In genomic region chr5:134123360-134123759, GRCh38 we compare ENCODE assay signal across 19 cellular contexts. TPM values are rescaled to one million over a fixed set of nuclear protein-coding genes. Genes with fewer than 3 reads are reported as not detected.
A peak's percentile ranks its signal among the peaks of the same experiment; 100 is the strongest.
DNase-seq lines count a peak whose midpoint lies in the region; ATAC-seq and TF ChIP-seq lines count a peak whose summit lies in the region.
"Had no signal": no experiment of that assay in that cellular context is flagged by ENCODE, and none has a peak within 500 bp of the region (broad histone marks: within the 10 kb centered on the region; RNA-seq: fewer than 3 reads in every experiment).

No MANE protein-coding gene starts in this region.

- TF ChIP-seq POLR2A in tibial nerve (IDR thresholded peaks at IDR 0.05), result no peak

- no peaks in the 10 kb centered on the region for H3K9me3 ChIP-seq in tibial nerve
- H3K9me3 ChIP-seq: left lung, neutrophil, thyroid gland had no signal

- H3K27me3 ChIP-seq in tibial nerve, result no peaks in the 10 kb centered on the region
- H3K27me3 ChIP-seq: left lung, thyroid gland had no signal

- H3K36me3 Mint-ChIP-seq in natural killer cell (no peaks in the 10 kb centered on the region), T-cell (peaks cover 60% of the 10 kb centered on the region), chondrocyte (ENCODE audit: low read depth) (peaks cover 2% of the 10 kb centered on the region)
- no peaks in the 10 kb centered on the region for H3K36me3 Mint-ChIP-seq in natural killer cell treated with Interleukin-12 subunit alpha and Interleukin-12 subunit beta and Interleukin-15 and Interleukin-18, amount 100 ng/mL, for 72 hours

- no peak for TF ChIP-seq CTCF in natural killer cell (IDR thresholded peaks at IDR 0.05)
- TF ChIP-seq CTCF in chondrocyte (IDR thresholded peaks at IDR 0.05), result no peak
- TF ChIP-seq CTCF in tibial nerve (IDR thresholded peaks at IDR 0.05), result no peak

- H3K4me3 ChIP-seq in tibial nerve, result no peak overlapping the region
- H3K4me3 ChIP-seq: GM23338, left lung, thyroid gland had no signal

- ATAC-seq in natural killer cell, result no peak
- ATAC-seq in natural killer cell treated with Interleukin-12 subunit alpha and Interleukin-12 subunit beta and Interleukin-15 and Interleukin-18, amount 100 ng/mL, for 72 hours, result no peak
- no peak for ATAC-seq in T-cell (replicated peaks in 1 of 4)
- ATAC-seq in GM21619 (IDR thresholded peaks at IDR 0.05; ENCODE audit: unreplicated experiment), result no peak
- ATAC-seq: GM23338, left lung had no signal

- H3K9me3 Mint-ChIP-seq in natural killer cell, result no peaks in the 10 kb centered on the region
- H3K9me3 Mint-ChIP-seq in natural killer cell treated with Interleukin-12 subunit alpha and Interleukin-12 subunit beta and Interleukin-15 and Interleukin-18, amount 100 ng/mL, for 72 hours, result no peaks in the 10 kb centered on the region
- H3K9me3 Mint-ChIP-seq in T-cell, result no peaks in the 10 kb centered on the region
- H3K9me3 Mint-ChIP-seq in chondrocyte (ENCODE audit: low read depth), result no peaks in the 10 kb centered on the region
- H3K9me3 Mint-ChIP-seq: GM23338 had no signal

- H3K27ac Mint-ChIP-seq in natural killer cell, result peak overlapping the region; percentile 79 to 98
- H3K27ac Mint-ChIP-seq in natural killer cell treated with Interleukin-12 subunit alpha and Interleukin-12 subunit beta and Interleukin-15 and Interleukin-18, amount 100 ng/mL, for 72 hours, result no peak overlapping the region
- peak overlapping the region; percentile 92 to 97 for H3K27ac Mint-ChIP-seq in T-cell
- peak overlapping the region; percentile 22 for H3K27ac Mint-ChIP-seq in chondrocyte (ENCODE audit: unreplicated experiment)
- H3K27ac Mint-ChIP-seq: GM23338 had no signal

- peaks cover 0 to 57% (median 52%) of the 10 kb centered on the region in 4 donors for H3K4me1 ChIP-seq in tibial nerve

- POLR2A ChIA-PET in T-cell (lab: Charles Lee), result interaction anchor here in 1 of 2 donors (0.7 kb wide), 1 partner anchor 19 kb away, joined by 3 read pairs; no protein-coding TSS in a partner anchor

- CTCF ChIA-PET in T-cell (lab: Charles Lee), result interaction anchor here (1.2 to 2.7 kb wide), 4 partner anchors 9 to 84 kb away, joined by 3 to 9 read pairs (median 6); no protein-coding TSS in a partner anchor

- H3K27me3 Mint-ChIP-seq in natural killer cell (ENCODE audit: low read depth in 2 of 2) (no peaks in the 10 kb centered on the region), T-cell (no peaks in the 10 kb centered on the region), chondrocyte (ENCODE audit: low read depth) (peaks cover 6% of the 10 kb centered on the region)
- no peaks in the 10 kb centered on the region for H3K27me3 Mint-ChIP-seq in natural killer cell treated with Interleukin-12 subunit alpha and Interleukin-12 subunit beta and Interleukin-15 and Interleukin-18, amount 100 ng/mL, for 72 hours

- intact Hi-C loops in natural killer cell (cut with micrococcal nuclease), result no loop called here

- peak overlapping the region in 3 of 4 donors; percentile 71 to 95 (median 85) for H3K27ac ChIP-seq in tibial nerve
- H3K27ac ChIP-seq: left lung, neutrophil, thyroid gland had no signal

- peaks cover 0 to 4% (median 0%) of the 10 kb centered on the region in 3 donors for H3K36me3 ChIP-seq in tibial nerve
- H3K36me3 ChIP-seq: left lung, neutrophil, thyroid gland had no signal

- peak overlapping the region; percentile 49 for H3K4me3 Mint-ChIP-seq in natural killer cell
- H3K4me3 Mint-ChIP-seq in natural killer cell treated with Interleukin-12 subunit alpha and Interleukin-12 subunit beta and Interleukin-15 and Interleukin-18, amount 100 ng/mL, for 72 hours, result no peak overlapping the region
- H3K4me3 Mint-ChIP-seq in T-cell, result peak overlapping the region; percentile 88 to 99 (median 92)
- no peak overlapping the region for H3K4me3 Mint-ChIP-seq in chondrocyte (ENCODE audit: unreplicated experiment)
- H3K4me3 Mint-ChIP-seq: GM23338 had no signal

- 71 to 82% methylated on average over 6 of the region's 6 CpGs for WGBS in tibial nerve, 2 donors

- no peak for DNase-seq in natural killer cell
- DNase-seq in natural killer cell treated with Interleukin-12 subunit alpha and Interleukin-12 subunit beta and Interleukin-15 and Interleukin-18, amount 100 ng/mL, for 72 hours (ENCODE audit: low spot score), result no peak
- no peak for DNase-seq in T-cell
- no peak for DNase-seq in chondrocyte (ENCODE audit: low spot score)
- no peak for DNase-seq in tibial nerve (ENCODE audit: low spot score in 2 of 2)
- DNase-seq in T-helper 9 cell, result no peak
- DNase-seq in NCI-H82 treated with DMSO at 0.1 percent for 48 hours (lab: John Stamatoyannopoulos, UW; ENCODE audit: unreplicated experiment), result no peak
- DNase-seq: activated CD4-positive, alpha-beta T cell treated with anti-CD3 and anti-CD28 coated beads, Interleukin-2, amount 50 U/mL, for 4 hours; left lung; midbrain; NCI-H1092 treated with DMSO at 0.1 percent for 48 hours; NCI-H510A; retina; stimulated activated CD4-positive, alpha-beta T cell treated with anti-CD3 and anti-CD28 coated beads, Interleukin-12 subunit alpha, Interleukin-12 subunit beta, amount 100 ng/mL, for 4 hours; thyroid gland had no signal

- no peak for TF ChIP-seq EP300 in tibial nerve (IDR thresholded peaks at IDR 0.05)

- peaks cover 45 to 73% of the 10 kb centered on the region in 2 donors for H3K4me1 Mint-ChIP-seq in natural killer cell
- H3K4me1 Mint-ChIP-seq in natural killer cell treated with Interleukin-12 subunit alpha and Interleukin-12 subunit beta and Interleukin-15 and Interleukin-18, amount 100 ng/mL, for 72 hours (ENCODE audit: low read depth in 2 of 2), result peaks cover 16 to 43% of the 10 kb centered on the region in 2 donors
- H3K4me1 Mint-ChIP-seq in T-cell, result peaks cover 79 to 99% (median 95%) of the 10 kb centered on the region in 3 donors
- H3K4me1 Mint-ChIP-seq in chondrocyte (ENCODE audit: low read depth), result peaks cover 30% of the 10 kb centered on the region
- H3K4me1 Mint-ChIP-seq: GM23338 had no signal

RNA-seq across cellular contexts. Expression of gene TCF7, which starts 8.9 kb away (rescaled TPM):
- total RNA-seq in natural killer cell (100 to 1,000 TPM in 2 of 3 donors, 10 to 100 TPM in 1; 97.7 to 203 (median 158) TPM), T-cell (100 to 1,000 TPM; 503 to 749 (median 693) TPM), chondrocyte (0.53 to 1.2 TPM (median 0.55 TPM) in 3 replicates), tibial nerve (10 to 100 TPM in 1 of 4 donors, 1 to 10 TPM in 3; 2.5 to 13.2 (median 6.6) TPM)
- 1 to 10 TPM; 2.6 to 6.1 TPM for total RNA-seq in natural killer cell treated with Interleukin-12 subunit alpha and Interleukin-12 subunit beta and Interleukin-15 and Interleukin-18, amount 100 ng/mL, for 72 hours
- total RNA-seq: HT1080 had no signal

RNA-seq across cellular contexts. Expression of gene SKP1, which starts 53.4 kb away (rescaled TPM):
- total RNA-seq in natural killer cell, result 100 to 1,000 TPM; 301 to 338 (median 315) TPM
- total RNA-seq in natural killer cell treated with Interleukin-12 subunit alpha and Interleukin-12 subunit beta and Interleukin-15 and Interleukin-18, amount 100 ng/mL, for 72 hours, result 100 to 1,000 TPM; 162 to 210 TPM
- total RNA-seq in T-cell, result 100 to 1,000 TPM; 178 to 314 (median 203) TPM
- 248 to 338 TPM (median 256 TPM) in 3 replicates for total RNA-seq in chondrocyte
- total RNA-seq in tibial nerve, result 100 to 1,000 TPM; 173 to 311 (median 209) TPM

Comparison
In these comparisons a context has a peak if more than half of its experiments do, and no peak if none do; other contexts are left out.
1. H3K27ac Mint-ChIP-seq: peak in natural killer cell (2 of 2), T-cell (2 of 2) and chondrocyte (single experiment); none in natural killer cell treated with Interleukin-12 subunit alpha and Interleukin-12 subunit beta and Interleukin-15 and Interleukin-18, amount 100 ng/mL, for 72 hours (0 of 2).
2. H3K4me3 Mint-ChIP-seq: peak in natural killer cell (single experiment) and T-cell (3 of 3); none in natural killer cell treated with Interleukin-12 subunit alpha and Interleukin-12 subunit beta and Interleukin-15 and Interleukin-18, amount 100 ng/mL, for 72 hours (single experiment) and chondrocyte (single experiment).
3. RNA of gene TCF7, which starts 8.9 kb away (total RNA-seq): 503 to 749 TPM in T-cell and 97.7 to 203 TPM in natural killer cell; 2.5 to 13.2 TPM in tibial nerve, 2.6 to 6.1 TPM in natural killer cell treated with Interleukin-12 subunit alpha and Interleukin-12 subunit beta and Interleukin-15 and Interleukin-18, amount 100 ng/mL, for 72 hours and 0.53 to 1.2 TPM in chondrocyte; every median in the first group is over 4 times any median in the second.